ENCODE assay signal across 26 cellular contexts in genomic region chr11:34128824-34129223, GRCh38.
"Had no signal": no experiment of that assay in that cellular context is flagged by ENCODE, and none has a peak within 500 bp of the region (broad histone marks: within the 10 kb centered on the region; RNA-seq: fewer than 3 reads in every experiment).

No MANE protein-coding gene starts in this region.

- ATAC-seq: stimulated activated effector memory CD8-positive, alpha-beta T cell treated with anti-CD3 and anti-CD28 coated beads, Interleukin-12 subunit alpha, Interleukin-12 subunit beta, amount 100 ng/mL, for 72 hours; stimulated activated memory B cell treated with anti-CD40 and anti-IgM and Interleukin-4, amounts not matched to agents 10 μg/mL and 1 μg/mL and 100 μg/mL, for 72 hours; stimulated activated naive B cell treated with anti-CD40 and anti-IgM and Interleukin-4, amounts not matched to agents 10 μg/mL and 1 μg/mL and 100 μg/mL, for 72 hours; stimulated activated naive CD8-positive, alpha-beta T cell treated with anti-CD3 and anti-CD28 coated beads, Interleukin-15, amount 100 ng/mL, for 72 hours; stimulated activated naive CD8-positive, alpha-beta T cell treated with anti-CD3 and anti-CD28 coated beads, Interleukin-15, Interleukin-2, amounts not matched to agents 100 U/mL and 50 U/mL, for 24 hours; upper lobe of right lung had no signal

- H3K4me1 ChIP-seq: stomach, suprapubic skin, testis, thyroid gland, tibial artery, tibial nerve, transverse colon, upper lobe of left lung, upper lobe of right lung, uterus, vagina had no signal

- H3K4me3 ChIP-seq: stomach, suprapubic skin, testis, thoracic aorta, thyroid gland, tibial artery, tibial nerve, transverse colon, upper lobe of left lung, upper lobe of right lung, uterus, vagina had no signal

- H3K9me3 ChIP-seq: stomach, suprapubic skin, testis, thoracic aorta, thyroid gland, tibial artery, tibial nerve, transverse colon, upper lobe of left lung, upper lobe of right lung, uterus, vagina had no signal

- H3K27me3 ChIP-seq: stomach, suprapubic skin, testis, thyroid gland, tibial artery, tibial nerve, transverse colon, upper lobe of left lung, upper lobe of right lung, uterus, vagina had no signal

- DNase-seq: stimulated activated CD4-positive, alpha-beta T cell treated with anti-CD3 and anti-CD28 coated beads, Interleukin-2, amount 100 ng/mL, for 48 hours; stimulated activated CD4-positive, alpha-beta T cell treated with anti-CD3 and anti-CD28 coated beads, Interleukin-4, amount 100 ng/mL, for 1 hour; stimulated activated CD4-positive, alpha-beta T cell treated with anti-CD3 and anti-CD28 coated beads, Interleukin-4, amount 100 ng/mL, for 24 hours; stimulated activated CD4-positive, alpha-beta T cell treated with anti-CD3 and anti-CD28 coated beads, Interleukin-4, amount 100 ng/mL, for 4 hours; stimulated activated CD8-positive, alpha-beta memory T cell treated with anti-CD3 and anti-CD28 coated beads, Interleukin-4, amount 100 ng/mL, for 48 hours; stimulated activated naive B cell treated with anti-CD40 and anti-IgM and Interleukin-4, amounts not matched to agents 10 μg/mL and 1 μg/mL and 100 μg/mL, for 72 hours; stimulated activated naive CD4-positive, alpha-beta T cell; stimulated activated naive CD4-positive, alpha-beta T cell treated with Interleukin-2 at 50 U/mL for 16 hours; stimulated activated naive CD8-positive, alpha-beta T cell treated with anti-CD3 and anti-CD28 coated beads, Interleukin-15, amount 100 ng/mL, for 72 hours; stimulated activated naive CD8-positive, alpha-beta T cell treated with anti-CD3 and anti-CD28 coated beads, Interleukin-15, Interleukin-2, amounts not matched to agents 100 U/mL and 50 U/mL, for 24 hours; stomach; substantia nigra; testis; thyroid gland; transverse colon; trophoblast cell; upper lobe of left lung; upper lobe of right lung; uterus had no signal

- H3K36me3 ChIP-seq: uterus had no signal

- H3K27ac ChIP-seq: stomach, suprapubic skin, testis, thoracic aorta, thyroid gland, tibial artery, tibial nerve, transverse colon, upper lobe of left lung, upper lobe of right lung, uterus, vagina had no signal
